22 cellular contexts compared by ENCODE assay signal in the genomic region with DNA sequence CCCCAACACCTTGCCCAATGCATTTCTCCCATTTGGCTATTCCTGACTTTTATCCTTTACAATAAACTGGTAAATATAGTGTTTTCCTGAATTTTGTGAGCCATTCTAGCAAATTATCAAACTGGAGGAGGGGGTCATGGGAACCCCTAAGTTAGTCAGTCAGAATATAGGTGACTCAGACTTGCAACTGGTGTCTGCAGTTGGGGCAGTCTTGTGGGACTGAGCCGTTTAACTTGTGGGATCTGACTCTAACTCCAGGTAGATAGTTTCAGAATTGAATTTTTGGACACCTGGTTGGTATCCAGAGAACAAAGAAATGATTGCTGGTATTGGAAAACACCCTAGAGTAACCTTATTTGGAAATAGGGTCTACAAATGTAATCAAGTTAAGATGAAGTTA.
"Had no signal": no experiment of that assay in that cellular context is flagged by ENCODE, and none has a peak within 500 bp of the region (broad histone marks: within the 10 kb centered on the region; RNA-seq: fewer than 3 reads in every experiment).

No MANE protein-coding gene starts in this region.

- DNase-seq: activated CD4-positive, alpha-beta T cell treated with anti-CD3 and anti-CD28 coated beads for 4 hours; activated CD4-positive, alpha-beta T cell treated with anti-CD3 and anti-CD28 coated beads, Interleukin-2, amount 50 U/mL, for 48 hours; activated effector memory CD4-positive, alpha-beta T cell treated with Interleukin-2 at 50 U/mL for 16 hours; activated naive CD4-positive, alpha-beta T cell; amygdala; cerebellar nuclear complex; Karpas-422; MM.1S; NCI-H1105; NCI-H1436; NCI-H1694 treated with DMSO at 0.1 percent for 48 hours; NCI-H2029 treated with DMSO at 0.1 percent for 48 hours; NCI-H446; NCI-H524; Peyer's patch; Right ventricle myocardium superior; SJCRH30; SK-N-SH; WERI-Rb-1 had no signal

- ATAC-seq: K562 had no signal

- H3K4me3 Mint-ChIP-seq: activated naive CD8-positive, alpha-beta T cell had no signal

- H3K9me3 ChIP-seq: Peyer's patch, SJCRH30, SK-N-SH had no signal

- H3K27me3 ChIP-seq: Peyer's patch, SJCRH30 had no signal

- H3K4me1 ChIP-seq: Peyer's patch, SJCRH30 had no signal

- H3K27ac Mint-ChIP-seq: activated naive CD8-positive, alpha-beta T cell had no signal

- H3K4me3 ChIP-seq: K562, Peyer's patch, SJCRH30 had no signal

- FAIRE-seq: K562 had no signal

- H3K27ac ChIP-seq: Peyer's patch, RWPE1, SJCRH30, WERI-Rb-1 had no signal

- H3K4me2 ChIP-seq: SK-N-SH had no signal

- H3K27me3 Mint-ChIP-seq: activated naive CD8-positive, alpha-beta T cell had no signal
